In the genomic region with DNA sequence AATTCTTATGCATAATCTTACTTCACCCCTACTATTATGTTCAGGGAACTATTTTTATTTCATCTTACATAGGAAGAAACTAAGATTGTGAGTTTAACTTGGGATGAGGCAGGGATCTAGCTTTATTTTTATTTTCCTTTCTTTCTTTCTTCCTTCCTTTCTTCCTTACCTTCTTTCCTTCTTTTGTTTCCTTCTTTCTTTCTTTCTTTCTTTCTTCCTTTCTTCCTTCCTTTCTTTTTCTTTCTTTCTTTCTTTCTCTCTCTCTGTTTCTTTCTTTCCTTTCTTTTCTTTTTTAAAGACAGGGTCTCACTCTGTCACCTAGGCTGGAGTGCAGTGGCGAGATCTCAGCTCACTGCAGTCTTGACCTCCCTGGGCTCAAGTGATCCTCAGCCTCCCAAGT, we compare ENCODE assay signal across 2 cellular contexts.
TF ChIP-seq lines count a peak whose summit lies in the region.

No MANE protein-coding gene starts in this region.

TF ChIP-seq in K562, 482 proteins besides CTCF, POLR2A, EP300 and RAD21 (continues in another document):
- 0 out of 2 replicates have a peak, but pooled peaks have one; percentile 13 for TF ChIP-seq MCM3 (IDR thresholded peaks at IDR 0.05)
- TF ChIP-seq ZNF184 (CRISPR knock-in tag; IDR thresholded peaks at IDR 0.05) = no peak
- TF ChIP-seq, protein P1, sequence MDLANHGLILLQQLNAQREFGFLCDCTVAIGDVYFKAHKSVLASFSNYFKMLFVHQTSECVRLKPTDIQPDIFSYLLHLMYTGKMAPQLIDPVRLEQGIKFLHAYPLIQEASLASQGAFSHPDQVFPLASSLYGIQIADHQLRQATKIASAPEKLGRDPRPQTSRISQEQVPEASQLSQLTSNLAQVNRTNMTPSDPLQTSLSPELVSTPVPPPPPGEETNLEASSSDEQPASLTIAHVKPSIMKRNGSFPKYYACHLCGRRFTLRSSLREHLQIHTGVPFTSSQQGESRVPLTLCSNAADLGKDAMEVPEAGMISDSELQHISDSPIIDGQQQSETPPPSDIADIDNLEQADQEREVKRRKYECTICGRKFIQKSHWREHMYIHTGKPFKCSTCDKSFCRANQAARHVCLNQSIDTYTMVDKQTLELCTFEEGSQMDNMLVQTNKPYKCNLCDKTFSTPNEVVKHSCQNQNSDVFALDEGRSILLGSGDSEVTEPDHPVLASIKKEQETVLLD (IDR thresholded peaks at IDR 0.05) = 0 out of 2 replicates have a peak, but pooled peaks have one; percentile 42
- peak; percentile 13; the same call in 1 of the 2 replicates for TF ChIP-seq MTA2 (IDR thresholded peaks at IDR 0.05; ENCODE audit: low read depth)
- TF ChIP-seq LARP7 (IDR thresholded peaks at IDR 0.05) = 0 out of 2 replicates have a peak, but pooled peaks have one; percentile 51
- no peak for TF ChIP-seq ZKSCAN3 (CRISPR knock-in tag; IDR thresholded peaks at IDR 0.05)
- no peak for TF ChIP-seq RFX5 (IDR thresholded peaks at IDR 0.05; ENCODE audit: low read depth, low read length)
- TF ChIP-seq THRAP3 (IDR thresholded peaks at IDR 0.05; ENCODE audit: borderline replicate concordance) = 0 out of 2 replicates have a peak, but pooled peaks have one; percentile 69
- TF ChIP-seq, protein P2, sequence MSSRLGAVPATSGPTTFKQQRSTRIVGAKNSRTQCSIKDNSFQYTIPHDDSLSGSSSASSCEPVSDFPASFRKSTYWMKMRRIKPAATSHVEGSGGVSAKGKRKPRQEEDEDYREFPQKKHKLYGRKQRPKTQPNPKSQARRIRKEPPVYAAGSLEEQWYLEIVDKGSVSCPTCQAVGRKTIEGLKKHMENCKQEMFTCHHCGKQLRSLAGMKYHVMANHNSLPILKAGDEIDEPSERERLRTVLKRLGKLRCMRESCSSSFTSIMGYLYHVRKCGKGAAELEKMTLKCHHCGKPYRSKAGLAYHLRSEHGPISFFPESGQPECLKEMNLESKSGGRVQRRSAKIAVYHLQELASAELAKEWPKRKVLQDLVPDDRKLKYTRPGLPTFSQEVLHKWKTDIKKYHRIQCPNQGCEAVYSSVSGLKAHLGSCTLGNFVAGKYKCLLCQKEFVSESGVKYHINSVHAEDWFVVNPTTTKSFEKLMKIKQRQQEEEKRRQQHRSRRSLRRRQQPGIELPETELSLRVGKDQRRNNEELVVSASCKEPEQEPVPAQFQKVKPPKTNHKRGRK (tag; IDR thresholded peaks at IDR 0.05) = peak; percentile 91
- TF ChIP-seq ARID1B (IDR thresholded peaks at IDR 0.05) = peak; percentile 14; the same call in 1 of the 2 replicates
- TF ChIP-seq, protein P3, sequence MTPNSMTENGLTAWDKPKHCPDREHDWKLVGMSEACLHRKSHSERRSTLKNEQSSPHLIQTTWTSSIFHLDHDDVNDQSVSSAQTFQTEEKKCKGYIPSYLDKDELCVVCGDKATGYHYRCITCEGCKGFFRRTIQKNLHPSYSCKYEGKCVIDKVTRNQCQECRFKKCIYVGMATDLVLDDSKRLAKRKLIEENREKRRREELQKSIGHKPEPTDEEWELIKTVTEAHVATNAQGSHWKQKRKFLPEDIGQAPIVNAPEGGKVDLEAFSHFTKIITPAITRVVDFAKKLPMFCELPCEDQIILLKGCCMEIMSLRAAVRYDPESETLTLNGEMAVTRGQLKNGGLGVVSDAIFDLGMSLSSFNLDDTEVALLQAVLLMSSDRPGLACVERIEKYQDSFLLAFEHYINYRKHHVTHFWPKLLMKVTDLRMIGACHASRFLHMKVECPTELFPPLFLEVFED (CRISPR knock-in tag; conservative IDR thresholded peaks at IDR 0.05) = 0 out of 2 replicates have a peak, but pooled peaks have one; percentile 33
- TF ChIP-seq, protein P4, sequence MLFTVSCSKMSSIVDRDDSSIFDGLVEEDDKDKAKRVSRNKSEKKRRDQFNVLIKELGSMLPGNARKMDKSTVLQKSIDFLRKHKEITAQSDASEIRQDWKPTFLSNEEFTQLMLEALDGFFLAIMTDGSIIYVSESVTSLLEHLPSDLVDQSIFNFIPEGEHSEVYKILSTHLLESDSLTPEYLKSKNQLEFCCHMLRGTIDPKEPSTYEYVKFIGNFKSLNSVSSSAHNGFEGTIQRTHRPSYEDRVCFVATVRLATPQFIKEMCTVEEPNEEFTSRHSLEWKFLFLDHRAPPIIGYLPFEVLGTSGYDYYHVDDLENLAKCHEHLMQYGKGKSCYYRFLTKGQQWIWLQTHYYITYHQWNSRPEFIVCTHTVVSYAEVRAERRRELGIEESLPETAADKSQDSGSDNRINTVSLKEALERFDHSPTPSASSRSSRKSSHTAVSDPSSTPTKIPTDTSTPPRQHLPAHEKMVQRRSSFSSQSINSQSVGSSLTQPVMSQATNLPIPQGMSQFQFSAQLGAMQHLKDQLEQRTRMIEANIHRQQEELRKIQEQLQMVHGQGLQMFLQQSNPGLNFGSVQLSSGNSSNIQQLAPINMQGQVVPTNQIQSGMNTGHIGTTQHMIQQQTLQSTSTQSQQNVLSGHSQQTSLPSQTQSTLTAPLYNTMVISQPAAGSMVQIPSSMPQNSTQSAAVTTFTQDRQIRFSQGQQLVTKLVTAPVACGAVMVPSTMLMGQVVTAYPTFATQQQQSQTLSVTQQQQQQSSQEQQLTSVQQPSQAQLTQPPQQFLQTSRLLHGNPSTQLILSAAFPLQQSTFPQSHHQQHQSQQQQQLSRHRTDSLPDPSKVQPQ (CRISPR knock-in tag; IDR thresholded peaks at IDR 0.05; ENCODE audit: borderline replicate concordance) = no peak
- TF ChIP-seq PHB2 (IDR thresholded peaks at IDR 0.05; ENCODE audit: low read depth) = 0 out of 2 replicates have a peak, but pooled peaks have one; percentile 19
- TF ChIP-seq, protein P5, sequence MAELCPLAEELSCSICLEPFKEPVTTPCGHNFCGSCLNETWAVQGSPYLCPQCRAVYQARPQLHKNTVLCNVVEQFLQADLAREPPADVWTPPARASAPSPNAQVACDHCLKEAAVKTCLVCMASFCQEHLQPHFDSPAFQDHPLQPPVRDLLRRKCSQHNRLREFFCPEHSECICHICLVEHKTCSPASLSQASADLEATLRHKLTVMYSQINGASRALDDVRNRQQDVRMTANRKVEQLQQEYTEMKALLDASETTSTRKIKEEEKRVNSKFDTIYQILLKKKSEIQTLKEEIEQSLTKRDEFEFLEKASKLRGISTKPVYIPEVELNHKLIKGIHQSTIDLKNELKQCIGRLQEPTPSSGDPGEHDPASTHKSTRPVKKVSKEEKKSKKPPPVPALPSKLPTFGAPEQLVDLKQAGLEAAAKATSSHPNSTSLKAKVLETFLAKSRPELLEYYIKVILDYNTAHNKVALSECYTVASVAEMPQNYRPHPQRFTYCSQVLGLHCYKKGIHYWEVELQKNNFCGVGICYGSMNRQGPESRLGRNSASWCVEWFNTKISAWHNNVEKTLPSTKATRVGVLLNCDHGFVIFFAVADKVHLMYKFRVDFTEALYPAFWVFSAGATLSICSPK (IDR thresholded peaks at IDR 0.05; ENCODE audit: borderline replicate concordance) = 0 out of 2 replicates have a peak, but pooled peaks have one; percentile 59

TF ChIP-seq in HEK293T, 16 proteins besides CTCF, POLR2A, EP300 and RAD21:
- no peak for TF ChIP-seq SP1 (IDR thresholded peaks at IDR 0.05)
- no peak for TF ChIP-seq SUZ12 (IDR thresholded peaks at IDR 0.05)
